ENCODE assay signal across 8 cellular contexts in the genomic region with DNA sequence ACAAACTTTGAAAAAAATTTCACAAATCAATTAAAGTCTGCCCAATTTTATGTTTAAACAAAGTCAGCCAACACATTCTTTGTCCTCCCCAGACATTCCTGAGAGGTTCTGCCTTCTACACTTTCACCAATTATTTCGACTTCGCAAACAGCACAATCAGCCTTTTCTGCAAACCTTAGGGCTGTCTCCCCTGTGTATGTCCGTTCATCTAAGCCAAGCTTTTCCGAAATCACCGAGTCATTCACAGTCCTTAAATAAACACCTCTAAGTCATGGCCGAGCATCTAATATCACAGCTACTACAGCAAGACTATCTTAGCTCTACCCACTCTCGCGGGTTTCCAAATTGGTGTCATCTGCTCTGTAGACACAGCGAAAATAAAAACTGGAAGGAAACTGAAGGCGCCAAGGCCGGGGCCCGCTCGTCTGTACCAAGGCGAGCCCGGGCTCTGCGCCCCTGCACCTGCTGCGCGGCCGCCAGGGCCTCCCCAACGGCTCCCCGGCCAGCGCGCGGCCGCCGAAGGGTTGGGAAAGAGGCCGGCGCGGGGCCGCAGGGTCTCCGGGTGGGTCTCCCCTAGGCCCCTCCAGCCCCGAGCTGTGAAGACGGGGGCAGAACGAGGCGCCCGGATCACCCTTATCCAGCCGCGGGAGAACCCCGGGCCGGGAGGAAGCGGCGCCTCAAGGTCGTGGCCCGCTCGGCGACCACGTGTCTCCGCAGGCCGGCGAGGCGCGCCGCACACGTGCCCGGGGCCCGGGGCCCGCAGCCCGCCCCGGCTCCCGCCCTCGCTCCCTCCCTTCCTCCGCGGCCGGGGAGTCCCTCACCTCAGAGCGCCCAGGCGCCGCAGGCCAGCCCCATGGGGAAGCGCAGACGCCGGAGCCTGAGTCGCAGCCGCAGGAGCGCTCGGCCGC. TPM values are rescaled to one million over a fixed set of nuclear protein-coding genes. Genes with fewer than 3 reads are reported as not detected.
DNase-seq lines count a peak whose midpoint lies in the region; ATAC-seq, FAIRE-seq and TF ChIP-seq lines count a peak whose summit lies in the region.

No MANE protein-coding gene starts in this region.

- H3K4me3 Mint-ChIP-seq in activated T-helper 17 cell treated with anti-CD3 and anti-CD28 coated beads, Interleukin-2, amount 50 U/mL, for 72 hours, result peak overlapping the region; percentile 83

- no peak for FAIRE-seq in GM12892 (lab: Jason Lieb, UNC)

- peaks cover 40% of the 10 kb centered on the region for H3K36me3 Mint-ChIP-seq in activated T-helper 17 cell treated with anti-CD3 and anti-CD28 coated beads, Interleukin-2, amount 50 U/mL, for 72 hours (ENCODE audit: low read depth)

- DNase-seq in stimulated activated CD8-positive, alpha-beta memory T cell treated with anti-CD3 and anti-CD28 coated beads, Interleukin-12 subunit alpha, Interleukin-12 subunit beta, amount 100 ng/mL, for 1 hour (ENCODE audit: low read depth), result peak; percentile 6
- no peak for DNase-seq in stimulated activated CD8-positive, alpha-beta memory T cell treated with anti-CD3 and anti-CD28 coated beads, Interleukin-4, amount 100 ng/mL, for 48 hours
- peak; percentile 28 for DNase-seq in NCI-H1417 treated with DMSO at 0.1 percent for 48 hours (lab: John Stamatoyannopoulos, UW)
- peak; percentile 57 for DNase-seq in globus pallidus (ENCODE audit: low spot score)
- DNase-seq in occipital lobe (lab: John Stamatoyannopoulos, UW), result peak; percentile 35
- DNase-seq in GM12892 (ENCODE audit: insufficient read length), result no peak

- peak overlapping the region; percentile 82 for H3K27ac Mint-ChIP-seq in activated T-helper 17 cell treated with anti-CD3 and anti-CD28 coated beads, Interleukin-2, amount 50 U/mL, for 72 hours

- peaks cover 26% of the 10 kb centered on the region for H3K4me1 Mint-ChIP-seq in activated T-helper 17 cell treated with anti-CD3 and anti-CD28 coated beads, Interleukin-2, amount 50 U/mL, for 72 hours

- H3K27me3 Mint-ChIP-seq in activated T-helper 17 cell treated with anti-CD3 and anti-CD28 coated beads, Interleukin-2, amount 50 U/mL, for 72 hours, result no peaks in the 10 kb centered on the region

- ATAC-seq in HG02763 (IDR thresholded peaks at IDR 0.05; ENCODE audit: unreplicated experiment), result peak; percentile 41
- ATAC-seq in activated T-helper 17 cell treated with anti-CD3 and anti-CD28 coated beads, Interleukin-2, amount 50 U/mL, for 72 hours (replicated peaks), result peak; percentile 54

- no peaks in the 10 kb centered on the region for H3K9me3 Mint-ChIP-seq in activated T-helper 17 cell treated with anti-CD3 and anti-CD28 coated beads, Interleukin-2, amount 50 U/mL, for 72 hours

- no peak; the same call in 1 of the 2 replicates for TF ChIP-seq POLR2A in GM12892 (IDR thresholded peaks at IDR 0.05; ENCODE audit: low read depth, low read length)

RNA-seq across cellular contexts. Expression of gene ODC1, which starts 0.6 kb away (rescaled TPM):
- total RNA-seq in activated T-helper 17 cell treated with anti-CD3 and anti-CD28 coated beads, Interleukin-2, amount 50 U/mL, for 72 hours, result 100 to 1,000 TPM in 1 of 2 donors, 10 to 100 TPM in 1; 60.3 to 180 TPM
- 167 TPM for total RNA-seq in occipital lobe
- polyA plus RNA-seq in GM12892 (2012; ENCODE audit: missing spikeins), result 220 TPM

Comparison
In these comparisons a context has a peak if more than half of its experiments do, and no peak if none do; other contexts are left out.
1. DNase-seq: peak in stimulated activated CD8-positive, alpha-beta memory T cell treated with anti-CD3 and anti-CD28 coated beads, Interleukin-12 subunit alpha, Interleukin-12 subunit beta, amount 100 ng/mL, for 1 hour (single experiment), NCI-H1417 treated with DMSO at 0.1 percent for 48 hours (single experiment), globus pallidus (single experiment) and occipital lobe (single experiment); none in stimulated activated CD8-positive, alpha-beta memory T cell treated with anti-CD3 and anti-CD28 coated beads, Interleukin-4, amount 100 ng/mL, for 48 hours (single experiment) and GM12892 (single experiment).